Comparison of ENCODE assay signal across 13 cellular contexts in genomic region chr6:37868447-37868825, GRCh38. TPM values are rescaled to one million over a fixed set of nuclear protein-coding genes. Genes with fewer than 3 reads are reported as not detected.
A peak's percentile ranks its signal among the peaks of the same experiment; 100 is the strongest.
DNase-seq lines count a peak whose midpoint lies in the region; ATAC-seq, FAIRE-seq and TF ChIP-seq lines count a peak whose summit lies in the region.
"Had no signal": no experiment of that assay in that cellular context is flagged by ENCODE, and none has a peak within 500 bp of the region (broad histone marks: within the 10 kb centered on the region; RNA-seq: fewer than 3 reads in every experiment).

No MANE protein-coding gene starts in this region.

- H3K36me3 Mint-ChIP-seq in mesothelial cell of epicardium, result peaks cover 21% of the 10 kb centered on the region

- peaks cover 3% of the 10 kb centered on the region; the same call in 1 of the 2 replicates for H4K20me1 ChIP-seq in GM12878 (ENCODE audit: control insufficient read depth, insufficient read depth)

- no peak overlapping the region for H3K9ac ChIP-seq in GM12878 (ENCODE audit: control insufficient read depth, insufficient read depth, low read length)

- peaks cover 28% of the 10 kb centered on the region for H3K4me1 ChIP-seq in GM12878 (ENCODE audit: control insufficient read depth, insufficient read depth, low read length)

- peak overlapping the region; percentile 37 for H3K27ac ChIP-seq in GM12878 (ENCODE audit: control insufficient read depth, insufficient read depth)
- H3K27ac ChIP-seq: thoracic aorta had no signal

- RAD21 ChIA-PET in GM12878 (lab: Charles Lee; ENCODE audit: unreplicated experiment), result interaction anchor here (0.8 to 3.0 kb wide), 2 partner anchors 9 to 37 kb away, joined by 3 to 10 read pairs; no protein-coding TSS in a partner anchor

- BruUV-seq in GM12878 (replicated peaks; lab: Mats Ljungman, UMichigan), result no TSS peak

- no peak for TF ChIP-seq POLR2A in GM12878 (IDR thresholded peaks at IDR 0.05; ENCODE audit: low read depth, low read length)

- H3K4me3 ChIP-seq in AG10803 (ENCODE audit: low read length) (no peak overlapping the region), GM12878 (no peak overlapping the region)
- H3K4me3 ChIP-seq: thoracic aorta had no signal

- 83% methylated on average over 4 of the region's 4 CpGs for WGBS in GM12878 (ENCODE audit: insufficient coverage, insufficient replicate concordance, low lambda C conversion rate, missing lambda C conversion rate)

- intact Hi-C loops in GM12878 (cut with micrococcal nuclease; ENCODE audit: unreplicated experiment), result loop anchor here (5.0 to 10.0 kb wide), 3 partner anchors 46 to 164 kb away; no protein-coding TSS in a partner anchor

- no peak overlapping the region for H3K4me3 Mint-ChIP-seq in mesothelial cell of epicardium
- H3K4me3 Mint-ChIP-seq: activated naive CD8-positive, alpha-beta T cell treated with anti-CD3 and anti-CD28 coated beads, Interleukin-2, amount 10 ng/mL, durations not matched to agents 7 days and 5 days had no signal

- TF ChIP-seq CTCF in AG10803 (conservative IDR thresholded peaks at IDR 0.05; ENCODE audit: low read length), result no peak
- TF ChIP-seq CTCF in GM12878 (IDR thresholded peaks at IDR 0.05 in 2 of 3, conservative IDR thresholded peaks at IDR 0.05 in 1 of 3; ENCODE audit: control insufficient read depth in 2 of 3, extremely low read depth in 1 of 3, insufficient read depth in 1 of 3, low read depth in 3 of 3, low read length in 3 of 3), result no peak
- no peak for TF ChIP-seq CTCF in mesothelial cell of epicardium (IDR thresholded peaks at IDR 0.05; ENCODE audit: unreplicated experiment)
- TF ChIP-seq CTCF in GM13977 (IDR thresholded peaks at IDR 0.05; ENCODE audit: extremely low read depth, insufficient read depth, missing control alignments), result no peak

- no peaks in the 10 kb centered on the region for H3K27me3 Mint-ChIP-seq in mesothelial cell of epicardium (ENCODE audit: low read depth)
- H3K27me3 Mint-ChIP-seq: activated naive CD8-positive, alpha-beta T cell treated with anti-CD3 and anti-CD28 coated beads, Interleukin-2, amount 10 ng/mL, durations not matched to agents 7 days and 5 days had no signal

- peak; percentile 82 for DNase-seq in AG10803 (ENCODE audit: low read depth)
- no peak for DNase-seq in GM12878 (ENCODE audit: low read depth, low spot score)
- DNase-seq in mesothelial cell of epicardium (ENCODE audit: low spot score in 2 of 2, unreplicated experiment in 2 of 2), result no peak
- DNase-seq in GM13977 (ENCODE audit: low spot score), result no peak
- no peak for DNase-seq in GOT3 (lab: John Stamatoyannopoulos, UW)
- no peak for DNase-seq in NCI-H1930 (lab: John Stamatoyannopoulos, UW)
- DNase-seq: activated naive CD8-positive, alpha-beta T cell treated with anti-CD3 and anti-CD28 coated beads, Interleukin-2, amount 10 ng/mL, durations not matched to agents 7 days and 5 days; Karpas-422 had no signal

- H3K9me3 ChIP-seq in GM12878 (replicated peaks; ENCODE audit: control insufficient read depth, insufficient read depth, low read length), result peaks cover 5% of the 10 kb centered on the region; the same call in 2 of the 3 replicates
- H3K9me3 ChIP-seq: thoracic aorta had no signal

- in situ Hi-C loops in GM12878 (cut with MboI), result no loop called here
- in situ Hi-C loops in GM13977 (cut with MboI; ENCODE audit: low pct_unique_long_range_greater_than_20kb, low sequenced_read_pairs, unreplicated experiment), result no loop called here

- peaks cover 85% of the 10 kb centered on the region for H3K79me2 ChIP-seq in GM12878 (ENCODE audit: control insufficient read depth, insufficient read depth, low read length)

- CTCF ChIA-PET in GM12878 (lab: Yijun Ruan, JAX), result interaction anchor here (1.0 to 3.2 kb wide), 3 partner anchors 10 to 23 kb away, joined by 5 to 8 read pairs (median 7); no protein-coding TSS in a partner anchor

- H3K9me3 Mint-ChIP-seq in mesothelial cell of epicardium, result peaks cover 20% of the 10 kb centered on the region

- POLR2A ChIA-PET in GM12878 (lab: Charles Lee), result interaction anchor here (2.3 kb wide), 1 partner anchor 14 kb away, joined by 6 read pairs; no protein-coding TSS in a partner anchor

- peak overlapping the region; percentile 69 for H3K4me2 ChIP-seq in GM12878 (ENCODE audit: control insufficient read depth, insufficient read depth)

- SMC1A ChIA-PET in GM12878 (lab: Charles Lee; ENCODE audit: uncharacterized antibody, unreplicated experiment), result interaction anchor here (0.6 to 3.1 kb wide), 7 partner anchors 9 to 702 kb away, joined by 3 to 8 read pairs (median 4); no protein-coding TSS in a partner anchor

- no peaks in the 10 kb centered on the region for H3K27me3 ChIP-seq in GM12878 (replicated peaks in 1 of 2; ENCODE audit: control insufficient read depth in 2 of 2, insufficient read depth in 2 of 2, low read length in 1 of 2)

- no peak for FAIRE-seq in GM12878 (lab: Jason Lieb, UNC)
- FAIRE-seq: G401.6 had no signal

- no peak overlapping the region for H2AFZ ChIP-seq in GM12878 (ENCODE audit: control insufficient read depth, low read depth, low read length)

- H3K36me3 ChIP-seq in GM12878 (ENCODE audit: control insufficient read depth in 2 of 2, insufficient read depth in 2 of 2, low read length in 1 of 2), result peaks cover 0 to 5% of the 10 kb centered on the region in 2 experiments; a peak in 1 of 4 replicates
- H3K36me3 ChIP-seq: thoracic aorta had no signal

- H3K4me1 Mint-ChIP-seq in mesothelial cell of epicardium, result peaks cover 25% of the 10 kb centered on the region

- no peak for TF ChIP-seq EP300 in GM12878 (IDR thresholded peaks at IDR 0.05; ENCODE audit: borderline replicate concordance in 1 of 2, control insufficient read depth in 1 of 2, low read depth in 2 of 2, low read length in 2 of 2)

- ATAC-seq in HG03342 (IDR thresholded peaks at IDR 0.05; ENCODE audit: unreplicated experiment), result peak; percentile 16
- peak; percentile 12; the same call in 2 of the 3 replicates for ATAC-seq in GM12878
- no peak for ATAC-seq in GM18498 (IDR thresholded peaks at IDR 0.05; ENCODE audit: unreplicated experiment)
- ATAC-seq: sciatic nerve had no signal

- no peak for TF ChIP-seq RAD21 in GM12878 (IDR thresholded peaks at IDR 0.05; ENCODE audit: insufficient read depth, low read depth, low read length)

- peak overlapping the region; percentile 62 for H3K27ac Mint-ChIP-seq in mesothelial cell of epicardium
- H3K27ac Mint-ChIP-seq: activated naive CD8-positive, alpha-beta T cell treated with anti-CD3 and anti-CD28 coated beads, Interleukin-2, amount 10 ng/mL, durations not matched to agents 7 days and 5 days had no signal

TF ChIP-seq in GM12878, 131 proteins besides CTCF, POLR2A, EP300 and RAD21 (continues in another document):
- TF ChIP-seq, protein P1, sequence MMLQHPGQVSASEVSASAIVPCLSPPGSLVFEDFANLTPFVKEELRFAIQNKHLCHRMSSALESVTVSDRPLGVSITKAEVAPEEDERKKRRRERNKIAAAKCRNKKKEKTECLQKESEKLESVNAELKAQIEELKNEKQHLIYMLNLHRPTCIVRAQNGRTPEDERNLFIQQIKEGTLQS (IDR thresholded peaks at IDR 0.05; ENCODE audit: borderline replicate concordance, extremely low read depth, low read depth, low read length), result no peak
- TF ChIP-seq CHD4 (IDR thresholded peaks at IDR 0.05) (no peak), ZBTB40 (IDR thresholded peaks at IDR 0.05; ENCODE audit: borderline replicate concordance) (no peak), NFIC (IDR thresholded peaks at IDR 0.05; ENCODE audit: low read depth, low read length) (no peak)

RNA-seq across cellular contexts. Expression of gene ZFAND3, which starts 48.9 kb away (rescaled TPM):
- total RNA-seq in GM12878 (2013; cell fraction: nucleolus; rRNA removed), result 26.2 and 26.9 TPM in 2 replicates
- total RNA-seq in GM12878 (2014; rRNA removed), result 8.2 and 10.7 TPM in 2 replicates
- total RNA-seq in GM12878 (2014; rRNA removed; fragmentation: Illumina TruSeq; extraction: Trizol), result 18.2 and 19.1 TPM in 2 replicates
- 34.4 and 38.0 TPM in 2 replicates for total RNA-seq in GM12878 (2021)
- polyA plus RNA-seq in GM12878 (2011; ENCODE audit: low read depth), result 25.3 TPM
- 16.0 and 17.0 TPM in 2 replicates for polyA plus RNA-seq in GM12878 (2011; rRNA removed)
- polyA plus RNA-seq in GM12878 (2011; cell fraction: cytosol; rRNA removed), result 9.5 and 13.2 TPM in 2 replicates
- 7.8 and 10.9 TPM in 2 replicates for polyA plus RNA-seq in GM12878 (2011; cell fraction: nucleus; rRNA removed)
- polyA plus RNA-seq in GM12878 (2012), result 50.6 and 56.3 TPM in 2 replicates
- polyA plus RNA-seq in GM12878 (2014; fragmentation: Illumina TruSeq; extraction: Trizol), result 29.1 and 34.3 TPM in 2 replicates
- polyA plus RNA-seq in GM12878 (2014; fragmentation: Nextera tagmentation; extraction: Ambion mirVana), result 1 to 10 TPM in 1 of 2 experiments, under 1 TPM in 1; 0.90 to 1.8 TPM
- polyA plus RNA-seq in GM12878 (2014; rRNA removed), result 16.9 and 17.2 TPM in 2 replicates
- 10 to 100 TPM in 1 of 2 experiments, 1 to 10 TPM in 1; 5.3 to 15.7 TPM for polyA plus RNA-seq in GM12878 (2016; fragmentation: Nextera tagmentation; extraction: Ambion mirVana)
- polyA minus RNA-seq in GM12878 (2011; rRNA and poly(A)+ RNA removed), result 10.6 and 11.9 TPM in 2 replicates
- polyA minus RNA-seq in GM12878 (2011; cell fraction: cytosol; rRNA and poly(A)+ RNA removed), result 13.6 and 16.2 TPM in 2 replicates
- 10.0 and 25.9 TPM in 2 replicates for polyA minus RNA-seq in GM12878 (2011; cell fraction: nucleus; rRNA and poly(A)+ RNA removed)
- 78.9 to 83.5 TPM (median 81.2 TPM) in 3 replicates for total RNA-seq in mesothelial cell of epicardium
